1 cellular context compared by ENCODE assay signal in genomic region chr12:31366104-31366621, GRCh38.
A peak's percentile ranks its signal among the peaks of the same experiment; 100 is the strongest.
TF ChIP-seq lines count a peak whose summit lies in the region.

No MANE protein-coding gene starts in this region.

TF ChIP-seq in HEK293, 187 proteins besides CTCF, POLR2A, EP300 and RAD21 (continued from another document):
- TF ChIP-seq ZNF518A (tag by site-specific recombination; conservative IDR thresholded peaks at IDR 0.05; ENCODE audit: low read depth) (no peak), ZNF394 (tag by site-specific recombination; IDR thresholded peaks at IDR 0.05; ENCODE audit: borderline replicate concordance) (peak; percentile 41; the same call in 1 of the 2 replicates), ZNF624 (tag by site-specific recombination; IDR thresholded peaks at IDR 0.05) (no peak), ZNF362 (tag by site-specific recombination; IDR thresholded peaks at IDR 0.05) (peak; percentile 53; the same call in 1 of the 2 replicates), ZNF433 (tag by site-specific recombination; IDR thresholded peaks at IDR 0.05; ENCODE audit: low read depth) (no peak), ZNF571 (tag by site-specific recombination; IDR thresholded peaks at IDR 0.05) (no peak), ZNF248 (tag by site-specific recombination; IDR thresholded peaks at IDR 0.05) (no peak), ZNF561 (tag by site-specific recombination; IDR thresholded peaks at IDR 0.05; ENCODE audit: borderline replicate concordance) (no peak), ZNF677 (tag by site-specific recombination; IDR thresholded peaks at IDR 0.05) (peak; percentile 95), ZFP69B (tag by site-specific recombination; IDR thresholded peaks at IDR 0.05) (no peak), PRDM10 (tag by site-specific recombination; IDR thresholded peaks at IDR 0.05) (peak; percentile 75), GLI4 (tag by site-specific recombination; IDR thresholded peaks at IDR 0.05) (no peak), KLF16 (tag by site-specific recombination; IDR thresholded peaks at IDR 0.05) (no peak), ZSCAN23 (tag by site-specific recombination; IDR thresholded peaks at IDR 0.05) (no peak)
